In the genomic region with DNA sequence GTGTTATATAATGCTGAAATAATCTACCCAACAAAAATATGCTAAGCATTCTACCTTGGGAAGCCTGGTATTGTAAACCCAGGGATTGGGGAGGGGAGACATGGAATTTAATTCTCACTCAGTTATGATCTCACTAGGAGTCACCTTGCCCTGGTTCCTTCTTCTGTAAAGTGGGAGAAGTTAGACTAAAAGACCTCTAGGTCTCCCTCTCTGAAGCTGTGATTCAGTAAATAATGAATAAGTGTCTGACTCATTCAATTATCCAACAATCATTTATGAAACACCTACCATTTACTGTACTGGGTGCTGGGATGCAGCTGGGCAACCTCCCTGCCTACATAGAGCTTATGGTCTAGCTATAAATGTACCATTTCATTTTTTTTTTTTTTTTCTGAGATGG, we compare ENCODE assay signal across 28 cellular contexts. TPM values are rescaled to one million over a fixed set of nuclear protein-coding genes. Genes with fewer than 3 reads are reported as not detected.
DNase-seq lines count a peak whose midpoint lies in the region; ATAC-seq, FAIRE-seq and TF ChIP-seq lines count a peak whose summit lies in the region.
"Had no signal": no experiment of that assay in that cellular context is flagged by ENCODE, and none has a peak within 500 bp of the region (broad histone marks: within the 10 kb centered on the region; RNA-seq: fewer than 3 reads in every experiment).

No MANE protein-coding gene starts in this region.

- no peaks in the 10 kb centered on the region for H3K9me3 ChIP-seq in mucosa of descending colon
- H3K9me3 ChIP-seq: esophagus squamous epithelium, HAP-1, SJSA1, spleen, thoracic aorta had no signal

- H3K27me3 ChIP-seq in bronchial epithelial cell (ENCODE audit: control insufficient read depth, insufficient read depth, low read length), result no peaks in the 10 kb centered on the region
- H3K27me3 ChIP-seq: esophagus squamous epithelium, SJSA1, spleen had no signal

- H3K4me1 ChIP-seq in mucosa of descending colon (ENCODE audit: low read depth), result peaks cover 10% of the 10 kb centered on the region

- H3K36me3 ChIP-seq in bronchial epithelial cell (ENCODE audit: control insufficient read depth, insufficient read depth, low read length) (no peaks in the 10 kb centered on the region), mucosa of descending colon (ENCODE audit: low read depth) (no peaks in the 10 kb centered on the region)
- H3K36me3 ChIP-seq: esophagus squamous epithelium, HAP-1, SJSA1, spleen, thoracic aorta had no signal

- H3K4me3 ChIP-seq in bronchial epithelial cell (ENCODE audit: low read depth, low read length), result no peak overlapping the region
- H3K4me3 ChIP-seq in mucosa of descending colon, result no peak overlapping the region
- H3K4me3 ChIP-seq: esophagus squamous epithelium, HAP-1, SJSA1, spleen, thoracic aorta had no signal

- no peak for TF ChIP-seq CTCF in bronchial epithelial cell (IDR thresholded peaks at IDR 0.05; ENCODE audit: insufficient read depth, low read length, severe bottlenecking)
- no peak for TF ChIP-seq CTCF in mucosa of descending colon (IDR thresholded peaks at IDR 0.05)

- FAIRE-seq in bronchial epithelial cell (lab: Jason Lieb, UNC), result no peak
- FAIRE-seq: GM19239 had no signal

- intact Hi-C loops in mucosa of descending colon (cut with DNase I, micrococcal nuclease), result no loop called here

- DNase-seq in Daoy (ENCODE audit: low read depth) (peak; percentile 13), M059J (ENCODE audit: low read depth) (peak; percentile 85), bronchial epithelial cell (ENCODE audit: low read depth) (peak; percentile 90), mucosa of descending colon (no peak), NCI-H510A (lab: John Stamatoyannopoulos, UW) (no peak), NCI-H187 treated with DMSO at 0.1 percent for 48 hours (lab: John Stamatoyannopoulos, UW) (no peak), SIG-M5 treated with dmso at 0.1 percent for 504 hours (lab: John Stamatoyannopoulos, UW; ENCODE audit: unreplicated experiment) (no peak)
- DNase-seq: activated CD8-positive, alpha-beta T cell treated with anti-CD3 and anti-CD28 coated beads, Interleukin-2, amount 10 ng/mL, durations not matched to agents 7 days and 5 days; activated gamma-delta T cell treated with Interleukin-2 at 50 U/mL for 16 hours; amygdala; C1 segment of cervical spinal cord; cortex of kidney; esophagus squamous epithelium; mesendoderm; naive B cell; NCI-H1105 treated with DMSO at 0.1 percent for 48 hours; NCI-H2029 treated with DMSO at 0.1 percent for 48 hours; nucleus accumbens; spleen; stimulated activated CD4-positive, alpha-beta T cell treated with anti-CD3 and anti-CD28 coated beads, Interleukin-4, amount 100 ng/mL, for 1 hour; stimulated activated naive CD4-positive, alpha-beta T cell; T-helper 1 cell had no signal

- ATAC-seq in mucosa of descending colon, result peak; percentile 8
- ATAC-seq in GM21367 (IDR thresholded peaks at IDR 0.05; ENCODE audit: unreplicated experiment), result no peak
- ATAC-seq: activated CD4-positive, CD25-positive, alpha-beta regulatory T cell treated with anti-CD3 and anti-CD28 coated beads, Interleukin-2, amount 50 U/mL, for 24 hours; activated CD8-positive, alpha-beta T cell treated with anti-CD3 and anti-CD28 coated beads, Interleukin-2, amount 10 ng/mL, durations not matched to agents 7 days and 5 days had no signal

RNA-seq across cellular contexts. Expression of gene SPARC, which starts 20.2 kb away (rescaled TPM):
- total RNA-seq in Daoy (2014; rRNA removed; shearing (Covaris generic)), result 364 and 386 TPM in 2 replicates
- total RNA-seq in M059J (2014; rRNA removed; shearing (Covaris generic)), result 2,332 and 4,342 TPM in 2 replicates
- 10.5 and 22.6 TPM in 2 replicates for total RNA-seq in bronchial epithelial cell
- 100 to 1,000 TPM in 2 of 3 donors, 10 to 100 TPM in 1; 78.0 to 410 (median 227) TPM for total RNA-seq in mucosa of descending colon
- total RNA-seq: activated CD8-positive, alpha-beta T cell treated with anti-CD3 and anti-CD28 coated beads, Interleukin-2, amount 10 ng/mL, durations not matched to agents 7 days and 5 days had no signal

RNA-seq across cellular contexts. Expression of gene ATOX1, which starts 51.5 kb away (rescaled TPM):
- total RNA-seq in Daoy (2014; rRNA removed; shearing (Covaris generic)), result 96.9 and 105 TPM in 2 replicates
- total RNA-seq in M059J (2014; rRNA removed; shearing (Covaris generic)), result 169 and 189 TPM in 2 replicates
- total RNA-seq in bronchial epithelial cell, result 26.9 and 61.4 TPM in 2 replicates
- total RNA-seq in mucosa of descending colon, result 10 to 100 TPM; 52.5 to 54.8 (median 53.6) TPM

Comparison
In these comparisons a context has a peak if more than half of its experiments do, and no peak if none do; other contexts are left out.
1. DNase-seq: peak in Daoy (single experiment), M059J (single experiment) and bronchial epithelial cell (single experiment); none in mucosa of descending colon (0 of 3), NCI-H510A (single experiment), NCI-H187 treated with DMSO at 0.1 percent for 48 hours (single experiment) and SIG-M5 treated with dmso at 0.1 percent for 504 hours (single experiment).